35 cellular contexts compared by ENCODE assay signal in genomic region chr22:33891455-33891854, GRCh38.
"Had no signal": no experiment of that assay in that cellular context is flagged by ENCODE, and none has a peak within 500 bp of the region (broad histone marks: within the 10 kb centered on the region; RNA-seq: fewer than 3 reads in every experiment).

No MANE protein-coding gene starts in this region.

- H3K27me3 Mint-ChIP-seq: activated B cell treated with CpG ODN at 0.5 μM for 24 hours; activated CD4-positive, alpha-beta memory T cell treated with anti-CD3 and anti-CD28 coated beads for 36 hours; activated CD8-positive, alpha-beta memory T cell treated with anti-CD3 and anti-CD28 coated beads, Interleukin-2, amount 10 ng/mL, durations not matched to agents 7 days and 5 days; activated naive CD4-positive, alpha-beta T cell treated with anti-CD3 and anti-CD28 coated beads, Interleukin-2, amount 10 ng/mL, durations not matched to agents 7 days and 5 days; activated naive CD8-positive, alpha-beta T cell; central memory CD8-positive, alpha-beta T cell had no signal

- H3K36me3 Mint-ChIP-seq: activated CD4-positive, alpha-beta memory T cell treated with anti-CD3 and anti-CD28 coated beads for 36 hours; activated CD8-positive, alpha-beta memory T cell treated with anti-CD3 and anti-CD28 coated beads, Interleukin-2, amount 10 ng/mL, durations not matched to agents 7 days and 5 days; activated naive CD4-positive, alpha-beta T cell treated with anti-CD3 and anti-CD28 coated beads, Interleukin-2, amount 10 ng/mL, durations not matched to agents 7 days and 5 days; activated naive CD8-positive, alpha-beta T cell had no signal

- H3K4me1 Mint-ChIP-seq: activated CD8-positive, alpha-beta memory T cell treated with anti-CD3 and anti-CD28 coated beads, Interleukin-2, amount 10 ng/mL, durations not matched to agents 7 days and 5 days; activated naive CD4-positive, alpha-beta T cell treated with anti-CD3 and anti-CD28 coated beads, Interleukin-2, amount 10 ng/mL, durations not matched to agents 7 days and 5 days had no signal

- H3K4me3 Mint-ChIP-seq: activated B cell treated with CpG ODN at 0.5 μM for 24 hours; activated CD4-positive, alpha-beta memory T cell treated with anti-CD3 and anti-CD28 coated beads for 36 hours; activated CD8-positive, alpha-beta memory T cell treated with anti-CD3 and anti-CD28 coated beads, Interleukin-2, amount 10 ng/mL, durations not matched to agents 7 days and 5 days; activated naive CD4-positive, alpha-beta T cell treated with anti-CD3 and anti-CD28 coated beads, Interleukin-2, amount 10 ng/mL, durations not matched to agents 7 days and 5 days; activated naive CD8-positive, alpha-beta T cell; central memory CD8-positive, alpha-beta T cell had no signal

- H3K4me3 ChIP-seq: ascending aorta, cardiac muscle cell, K562, MG63 had no signal

- DNase-seq: activated B cell treated with CpG ODN at 0.5 μM for 24 hours; activated CD4-positive, alpha-beta memory T cell treated with anti-CD3 and anti-CD28 coated beads for 36 hours; activated CD4-positive, alpha-beta T cell treated with anti-CD3 and anti-CD28 coated beads for 4 hours; activated CD4-positive, alpha-beta T cell treated with anti-CD3 and anti-CD28 coated beads, Interleukin-2, amount 50 U/mL, for 1 hour; activated CD4-positive, CD25-positive, alpha-beta regulatory T cell treated with anti-CD3 and anti-CD28 coated beads, Interleukin-2, amount 50 U/mL, for 72 hours; activated CD8-positive, alpha-beta memory T cell treated with anti-CD3 and anti-CD28 coated beads for 24 hours; activated CD8-positive, alpha-beta memory T cell treated with anti-CD3 and anti-CD28 coated beads, Interleukin-2, amount 10 ng/mL, durations not matched to agents 7 days and 5 days; activated CD8-positive, alpha-beta memory T cell treated with anti-CD3 and anti-CD28 coated beads, Interleukin-2, amount 50 U/mL, for 48 hours; activated effector memory CD4-positive, alpha-beta T cell treated with Interleukin-2 at 50 U/mL for 16 hours; activated naive CD4-positive, alpha-beta T cell treated with anti-CD3 and anti-CD28 coated beads, Interleukin-2, amount 10 ng/mL, durations not matched to agents 7 days and 5 days; activated T-cell treated with anti-CD3 and anti-CD28 coated beads, Interleukin-2, amount 50 U/mL, for 48 hours; amygdala; Karpas-422; MG63; NCI-H1048; NCI-H1105 treated with DMSO at 0.1 percent for 48 hours; NCI-H1436; NCI-H1694; NCI-H1930; NCI-H2227 treated with DMSO at 0.1 percent for 48 hours; NCI-H446; NCI-H510A treated with DMSO at 0.1 percent for 48 hours; NCI-H526 treated with DMSO at 0.1 percent for 48 hours; NCI-H774; OCI-M1; Right ventricle myocardium superior; SW 1271; T-helper 1 cell; T-helper 2 cell; T-helper 9 cell had no signal

- H3K9me3 ChIP-seq: ascending aorta, MG63 had no signal

- ATAC-seq: activated CD8-positive, alpha-beta memory T cell treated with anti-CD3 and anti-CD28 coated beads, Interleukin-2, amount 10 ng/mL, durations not matched to agents 7 days and 5 days; K562 had no signal

- H3K9me3 Mint-ChIP-seq: activated CD4-positive, alpha-beta memory T cell treated with anti-CD3 and anti-CD28 coated beads for 36 hours had no signal

- H3K27ac Mint-ChIP-seq: activated B cell treated with CpG ODN at 0.5 μM for 24 hours; activated CD4-positive, alpha-beta memory T cell treated with anti-CD3 and anti-CD28 coated beads for 36 hours; activated CD8-positive, alpha-beta memory T cell treated with anti-CD3 and anti-CD28 coated beads, Interleukin-2, amount 10 ng/mL, durations not matched to agents 7 days and 5 days; activated naive CD4-positive, alpha-beta T cell treated with anti-CD3 and anti-CD28 coated beads, Interleukin-2, amount 10 ng/mL, durations not matched to agents 7 days and 5 days; activated naive CD8-positive, alpha-beta T cell had no signal

- H3K36me3 ChIP-seq: ascending aorta, cardiac muscle cell, MG63 had no signal
